Comparison of ENCODE assay signal across 11 cellular contexts in genomic region chr17:63399316-63399715, GRCh38. TPM values are rescaled to one million over a fixed set of nuclear protein-coding genes. Genes with fewer than 3 reads are reported as not detected.
DNase-seq lines count a peak whose midpoint lies in the region; ATAC-seq and TF ChIP-seq lines count a peak whose summit lies in the region.
"Had no signal": no experiment of that assay in that cellular context is flagged by ENCODE, and none has a peak within 500 bp of the region (broad histone marks: within the 10 kb centered on the region; RNA-seq: fewer than 3 reads in every experiment).

No MANE protein-coding gene starts in this region.

- peak overlapping the region; percentile 45 for H3K4me2 ChIP-seq in GM23248 (ENCODE audit: unreplicated experiment)
- H3K4me2 ChIP-seq in skeletal muscle satellite cell (ENCODE audit: low read length): peak overlapping the region; percentile 33

- H3K36me3 ChIP-seq in GM23248 (ENCODE audit: low read depth) (peaks cover 14% of the 10 kb centered on the region; the same call in 1 of the 2 replicates), heart right ventricle (peaks cover 0 to 38% (median 0%) of the 10 kb centered on the region in 9 donors), skeletal muscle satellite cell (ENCODE audit: insufficient read depth, low read length) (peaks cover 39% of the 10 kb centered on the region), HAP-1 (replicated peaks) (peaks cover 15% of the 10 kb centered on the region)

- H3K9me2 ChIP-seq in GM23248 (ENCODE audit: insufficient read depth): no peaks in the 10 kb centered on the region

- intact Hi-C loops in heart right ventricle (cut with DNase I): no loop called here

- H2AFZ ChIP-seq in GM23248: no peak overlapping the region

- H3K79me2 ChIP-seq in GM23248 (ENCODE audit: insufficient read depth): peaks cover 34% of the 10 kb centered on the region; the same call in 1 of the 2 replicates

- H4K20me1 ChIP-seq in GM23248 (ENCODE audit: insufficient read depth): no peaks in the 10 kb centered on the region

- 28 to 37% methylated on average over 3 of the region's 3 CpGs for WGBS in GM23248 (ENCODE audit: low coverage in 1 of 2, low lambda C conversion rate in 2 of 2, missing lambda C conversion rate in 2 of 2), 2 experiments
- 37 to 62% methylated on average over 3 of the region's 3 CpGs for WGBS in heart right ventricle, 2 donors

- H3F3A ChIP-seq in GM23248 (ENCODE audit: insufficient read depth): peaks cover 81% of the 10 kb centered on the region

- H3K9ac ChIP-seq in GM23248 (peak overlapping the region; percentile 69), skeletal muscle satellite cell (ENCODE audit: low read depth, low read length) (peak overlapping the region; percentile 60)

- H3K27ac ChIP-seq in GM23248: peak overlapping the region; percentile 90
- peak overlapping the region in 9 of 10 donors; percentile 41 to 78 (median 58) for H3K27ac ChIP-seq in heart right ventricle
- H3K27ac ChIP-seq: suprapubic skin had no signal

- ATAC-seq in heart right ventricle: peak in 6 of 8 donors; percentile 38 to 57 (median 50)

- H3K4me1 ChIP-seq in GM23248 (ENCODE audit: insufficient read depth): peaks cover 59% of the 10 kb centered on the region
- peaks cover 0 to 47% (median 8%) of the 10 kb centered on the region in 9 donors for H3K4me1 ChIP-seq in heart right ventricle
- peaks cover 59% of the 10 kb centered on the region for H3K4me1 ChIP-seq in skeletal muscle satellite cell (ENCODE audit: control insufficient read depth, insufficient read depth, low read length)
- H3K4me1 ChIP-seq in HAP-1: no peaks in the 10 kb centered on the region

- no peaks in the 10 kb centered on the region for H3K27me3 ChIP-seq in GM23248 (replicated peaks; ENCODE audit: insufficient read depth)
- H3K27me3 ChIP-seq in heart right ventricle: no peaks in the 10 kb centered on the region
- no peaks in the 10 kb centered on the region for H3K27me3 ChIP-seq in skeletal muscle satellite cell (ENCODE audit: control insufficient read depth, insufficient read depth, low read length)
- H3K27me3 ChIP-seq in HAP-1 (ENCODE audit: low read depth): no peaks in the 10 kb centered on the region
- H3K27me3 ChIP-seq: suprapubic skin had no signal

- peak; percentile 75 for DNase-seq in GM23248
- DNase-seq in astrocyte of the spinal cord (ENCODE audit: low read depth, low spot score): peak; percentile 68
- no peak for DNase-seq in heart right ventricle
- DNase-seq in HAP-1 (ENCODE audit: low spot score in 2 of 2): no peak
- DNase-seq in NCI-H1694 (lab: John Stamatoyannopoulos, UW): no peak
- DNase-seq in NCI-H446 treated with DMSO at 0.1 percent for 48 hours (lab: John Stamatoyannopoulos, UW): no peak
- DNase-seq in activated CD8-positive, alpha-beta memory T cell treated with anti-CD3 and anti-CD28 coated beads, Interleukin-2, amount 50 U/mL, for 48 hours: no peak
- DNase-seq: activated naive CD4-positive, alpha-beta T cell treated with anti-CD3 and anti-CD28 coated beads, Interleukin-2, amount 50 U/mL, for 16 hours had no signal

- H3K4me3 ChIP-seq in GM23248 (peak overlapping the region; percentile 24; the same call in 1 of the 2 replicates), astrocyte of the spinal cord (ENCODE audit: low read depth, low read length) (no peak overlapping the region), heart right ventricle (no peak overlapping the region), skeletal muscle satellite cell (ENCODE audit: low read length) (no peak overlapping the region), HAP-1 (no peak overlapping the region)
- H3K4me3 ChIP-seq: coronary artery, suprapubic skin had no signal

- TF ChIP-seq CTCF in astrocyte of the spinal cord (IDR thresholded peaks at IDR 0.05; ENCODE audit: low read depth, low read length) (no peak), heart right ventricle (IDR thresholded peaks at IDR 0.05) (no peak)

- H3K9me3 ChIP-seq in GM23248 (ENCODE audit: low read depth) (no peaks in the 10 kb centered on the region), heart right ventricle (no peaks in the 10 kb centered on the region), skeletal muscle satellite cell (replicated peaks; ENCODE audit: low read length) (no peaks in the 10 kb centered on the region), HAP-1 (no peaks in the 10 kb centered on the region)
- H3K9me3 ChIP-seq: suprapubic skin had no signal

- in situ Hi-C loops in GM23248 (cut with MboI) (loop anchor here (10.0 kb wide), 1 partner anchor 315 kb away; no protein-coding TSS in a partner anchor), astrocyte of the spinal cord (cut with HindIII; ENCODE audit: low sequenced_read_pairs) (no loop called here), HAP-1 (cut with MboI; ENCODE audit: low sequenced_read_pairs) (no loop called here)

RNA-seq across cellular contexts. Expression of gene CYB561, which starts 46.8 kb away (rescaled TPM):
- total RNA-seq in GM23248 (2014; rRNA removed; shearing (Covaris generic)): 10.7 and 15.9 TPM in 2 replicates
- polyA plus RNA-seq in GM23248 (2016; fragmentation: Nextera tagmentation; extraction: Ambion mirVana): 18.4 and 19.1 TPM in 2 replicates
- 10 to 100 TPM in 4 of 10 donors, 1 to 10 TPM in 6; 5.5 to 22.8 (median 8.5) TPM for total RNA-seq in heart right ventricle
- polyA plus RNA-seq in heart right ventricle: 10 to 100 TPM in 1 of 2 donors, 1 to 10 TPM in 1; 7.8 to 12.2 TPM
- total RNA-seq in skeletal muscle satellite cell (2012; rRNA removed): 38.4 and 40.8 TPM in 2 replicates

Comparison
In these comparisons a context has a peak if more than half of its experiments do, and no peak if none do; other contexts are left out.
1. DNase-seq: peak in GM23248 (single experiment) and astrocyte of the spinal cord (single experiment); none in heart right ventricle (0 of 2), HAP-1 (0 of 2), NCI-H1694 (single experiment), NCI-H446 treated with DMSO at 0.1 percent for 48 hours (single experiment) and activated CD8-positive, alpha-beta memory T cell treated with anti-CD3 and anti-CD28 coated beads, Interleukin-2, amount 50 U/mL, for 48 hours (single experiment).